Comparison of ENCODE assay signal across 8 cellular contexts in the genomic region with DNA sequence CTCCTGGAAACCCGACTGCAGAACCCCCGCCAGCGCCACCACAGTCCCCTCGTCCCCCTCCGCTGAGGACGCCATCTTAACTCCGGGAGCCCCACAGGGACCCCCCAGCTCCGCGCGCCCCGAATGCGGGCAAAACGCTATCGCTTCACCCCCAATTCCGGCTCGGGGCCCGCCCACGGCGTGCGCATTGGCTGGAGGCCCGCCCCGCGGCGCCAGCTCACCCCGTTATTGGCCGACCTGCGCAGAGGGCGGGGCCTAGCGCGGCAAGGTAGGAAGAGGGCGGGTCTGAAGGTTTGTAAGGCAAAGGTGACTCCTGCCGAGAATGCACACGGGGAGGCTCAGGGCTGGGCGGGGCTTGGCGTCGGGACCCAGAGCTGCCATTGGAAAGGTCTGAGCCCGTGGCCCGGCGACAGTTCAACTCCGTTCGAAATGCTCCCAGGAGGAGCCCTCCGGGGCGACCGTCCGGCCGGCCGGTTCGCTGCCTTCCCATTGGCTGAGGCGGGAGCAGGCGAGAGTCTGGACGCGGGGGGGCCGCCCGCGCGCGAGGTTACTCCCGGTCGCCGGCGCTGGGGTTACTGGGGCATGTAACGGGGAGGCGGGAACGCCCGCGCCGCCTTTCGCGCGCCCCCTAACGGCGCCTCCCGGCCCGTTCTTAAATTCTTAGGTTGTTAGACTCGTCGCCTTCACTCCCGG. TPM values are rescaled to one million over a fixed set of nuclear protein-coding genes. Genes with fewer than 3 reads are reported as not detected.
A peak's percentile ranks its signal among the peaks of the same experiment; 100 is the strongest.
DNase-seq lines count a peak whose midpoint lies in the region; ATAC-seq and TF ChIP-seq lines count a peak whose summit lies in the region.

A gene with protein sequence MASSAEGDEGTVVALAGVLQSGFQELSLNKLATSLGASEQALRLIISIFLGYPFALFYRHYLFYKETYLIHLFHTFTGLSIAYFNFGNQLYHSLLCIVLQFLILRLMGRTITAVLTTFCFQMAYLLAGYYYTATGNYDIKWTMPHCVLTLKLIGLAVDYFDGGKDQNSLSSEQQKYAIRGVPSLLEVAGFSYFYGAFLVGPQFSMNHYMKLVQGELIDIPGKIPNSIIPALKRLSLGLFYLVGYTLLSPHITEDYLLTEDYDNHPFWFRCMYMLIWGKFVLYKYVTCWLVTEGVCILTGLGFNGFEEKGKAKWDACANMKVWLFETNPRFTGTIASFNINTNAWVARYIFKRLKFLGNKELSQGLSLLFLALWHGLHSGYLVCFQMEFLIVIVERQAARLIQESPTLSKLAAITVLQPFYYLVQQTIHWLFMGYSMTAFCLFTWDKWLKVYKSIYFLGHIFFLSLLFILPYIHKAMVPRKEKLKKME (minus strand): TSS at position 127 of the 693 bp plus-strand sequence. CDS start 52 bp downstream, at position 75.

- no peaks in the 10 kb centered on the region for H3K9me3 ChIP-seq in naive thymus-derived CD4-positive, alpha-beta T cell (ENCODE audit: control insufficient read depth in 2 of 3, low read length in 3 of 3)

- DNase-seq in ELF-1 (ENCODE audit: low read depth, low spot score) = peak; percentile 99
- peak; percentile 91 for DNase-seq in GOT3 (lab: John Stamatoyannopoulos, UW)
- DNase-seq in RPMI8226 = peak; percentile 98
- peak; percentile 92 to 95 for DNase-seq in activated T-helper 1 cell treated with anti-CD3 and anti-CD28 coated beads, Interleukin-2, amount 50 U/mL, for 16 hours (ENCODE audit: low read depth in 1 of 2, low spot score in 1 of 2)
- peak; percentile 93 for DNase-seq in fibroblast of gingiva (ENCODE audit: low read depth)
- peak; percentile 93 to 99 (median 98) for DNase-seq in naive thymus-derived CD4-positive, alpha-beta T cell
- DNase-seq in stimulated activated naive B cell treated with anti-CD40 and anti-IgM and Interleukin-4, amounts not matched to agents 10 μg/mL and 1 μg/mL and 100 μg/mL, for 72 hours = peak; percentile 97

- no peaks in the 10 kb centered on the region for H3K27me3 ChIP-seq in naive thymus-derived CD4-positive, alpha-beta T cell (ENCODE audit: control insufficient read depth in 2 of 2, insufficient read depth in 2 of 2, low read length in 2 of 2)

- peaks cover 11 to 12% of the 10 kb centered on the region in 2 donors for H3K4me1 ChIP-seq in naive thymus-derived CD4-positive, alpha-beta T cell (ENCODE audit: control insufficient read depth in 2 of 2, insufficient read depth in 2 of 2, low read length in 2 of 2)

- peak within 1 kb of the TSS; percentile 84 to 100 (median 94) for H3K4me3 Mint-ChIP-seq in naive thymus-derived CD4-positive, alpha-beta T cell
- peak within 1 kb of the TSS; percentile 84 to 93 for H3K4me3 Mint-ChIP-seq in stimulated activated naive B cell treated with anti-CD40 and anti-IgM and Interleukin-4, amounts not matched to agents 10 μg/mL and 1 μg/mL and 100 μg/mL, for 72 hours

- ATAC-seq in naive thymus-derived CD4-positive, alpha-beta T cell = peak; percentile 97
- peak; percentile 95 to 97 for ATAC-seq in stimulated activated naive B cell treated with anti-CD40 and anti-IgM and Interleukin-4, amounts not matched to agents 10 μg/mL and 1 μg/mL and 100 μg/mL, for 72 hours (replicated peaks)

- H3K36me3 ChIP-seq in naive thymus-derived CD4-positive, alpha-beta T cell (ENCODE audit: control insufficient read depth in 2 of 3, insufficient read depth in 3 of 3, low read length in 3 of 3) = peaks cover 0 to 8% (median 0%) of the 10 kb centered on the region in 3 experiments

- intact Hi-C loops in naive thymus-derived CD4-positive, alpha-beta T cell (cut with micrococcal nuclease) = loop anchor here (1.0 to 2.0 kb wide), 21 partner anchors 24 to 1678 kb away; partner anchors contain the start of genes C12orf57 (in 2 of the 2), C1R (in 2 of the 2), EMG1 (in 2 of the 2) and PEX5 (in 2 of the 2)

- peak within 1 kb of the TSS; percentile 75 to 96 (median 93) for H3K27ac Mint-ChIP-seq in naive thymus-derived CD4-positive, alpha-beta T cell
- H3K27ac Mint-ChIP-seq in stimulated activated naive B cell treated with anti-CD40 and anti-IgM and Interleukin-4, amounts not matched to agents 10 μg/mL and 1 μg/mL and 100 μg/mL, for 72 hours = peak within 1 kb of the TSS; percentile 95

- H3K4me3 ChIP-seq in naive thymus-derived CD4-positive, alpha-beta T cell (ENCODE audit: low read length) = peak within 1 kb of the TSS; percentile 95

- no peaks in the 10 kb centered on the region for H3K9me3 Mint-ChIP-seq in naive thymus-derived CD4-positive, alpha-beta T cell
- no peaks in the 10 kb centered on the region for H3K9me3 Mint-ChIP-seq in stimulated activated naive B cell treated with anti-CD40 and anti-IgM and Interleukin-4, amounts not matched to agents 10 μg/mL and 1 μg/mL and 100 μg/mL, for 72 hours

- TF ChIP-seq CTCF in LNCAP (IDR thresholded peaks at IDR 0.05) = peak; percentile 81; the same call in 1 of the 2 replicates

- POLR2A ChIA-PET in naive thymus-derived CD4-positive, alpha-beta T cell (lab: Charles Lee) = interaction anchor here (0.5 to 3.0 kb wide), 10 partner anchors 44 to 147 kb away, joined by 3 to 19 read pairs (median 4); partner anchors contain the start of genes C12orf57 and RNU7-1

- H3K36me3 Mint-ChIP-seq in naive thymus-derived CD4-positive, alpha-beta T cell = peaks cover 0 to 5% (median 0%) of the 10 kb centered on the region in 5 donors
- peaks cover 5 to 12% of the 10 kb centered on the region in 2 donors for H3K36me3 Mint-ChIP-seq in stimulated activated naive B cell treated with anti-CD40 and anti-IgM and Interleukin-4, amounts not matched to agents 10 μg/mL and 1 μg/mL and 100 μg/mL, for 72 hours

- no peaks in the 10 kb centered on the region for H3K27me3 Mint-ChIP-seq in naive thymus-derived CD4-positive, alpha-beta T cell
- H3K27me3 Mint-ChIP-seq in stimulated activated naive B cell treated with anti-CD40 and anti-IgM and Interleukin-4, amounts not matched to agents 10 μg/mL and 1 μg/mL and 100 μg/mL, for 72 hours = no peaks in the 10 kb centered on the region

- H3K4me1 Mint-ChIP-seq in naive thymus-derived CD4-positive, alpha-beta T cell = peaks cover 25 to 46% (median 41%) of the 10 kb centered on the region in 7 donors
- H3K4me1 Mint-ChIP-seq in stimulated activated naive B cell treated with anti-CD40 and anti-IgM and Interleukin-4, amounts not matched to agents 10 μg/mL and 1 μg/mL and 100 μg/mL, for 72 hours = peaks cover 16 to 17% of the 10 kb centered on the region in 2 donors

- CTCF ChIA-PET in naive thymus-derived CD4-positive, alpha-beta T cell (lab: Charles Lee) = interaction anchor here (0.6 to 1.9 kb wide), 10 partner anchors 10 to 167 kb away, joined by 3 to 12 read pairs (median 4); partner anchors contain the start of genes C12orf57, C1RL, CDCA3 and RNU7-1

- peak within 1 kb of the TSS; percentile 89 for H3K27ac ChIP-seq in naive thymus-derived CD4-positive, alpha-beta T cell (ENCODE audit: low read depth, low read length)

RNA-seq across cellular contexts. Expression of the gene that starts here (rescaled TPM):
- 10 to 100 TPM; 16.7 to 37.9 (median 27.1) TPM for total RNA-seq in naive thymus-derived CD4-positive, alpha-beta T cell
- polyA plus RNA-seq in naive thymus-derived CD4-positive, alpha-beta T cell = 10 to 100 TPM; 20.5 to 28.4 TPM

Comparison
In these comparisons a context has a peak if more than half of its experiments do, and no peak if none do; other contexts are left out.
1. Peak in every context shown above with its lines: DNase-seq, ATAC-seq, H3K4me3 ChIP-seq and H3K27ac ChIP-seq.